ENCODE assay signal across 19 cellular contexts in genomic region chr6:85355816-85356215, GRCh38.
"Had no signal": no experiment of that assay in that cellular context is flagged by ENCODE, and none has a peak within 500 bp of the region (broad histone marks: within the 10 kb centered on the region; RNA-seq: fewer than 3 reads in every experiment).

No MANE protein-coding gene starts in this region.

- H3K4me3 ChIP-seq: dorsolateral prefrontal cortex, lower lobe of right lung, pancreas, sigmoid colon, testis, tibial artery, upper lobe of left lung had no signal

- DNase-seq: dorsolateral prefrontal cortex; effector CD4-positive, alpha-beta T cell; islet precursor cell; left colon; left ventricle myocardium superior; lower lobe of right lung; natural killer cell; pancreas; sigmoid colon; stimulated activated CD4-positive, alpha-beta T cell treated with anti-CD3 and anti-CD28 coated beads, Interleukin-2, amount 100 ng/mL, for 24 hours; stimulated activated CD4-positive, alpha-beta T cell treated with anti-CD3 and anti-CD28 coated beads, Interleukin-4, amount 100 ng/mL, for 24 hours; stimulated activated naive CD8-positive, alpha-beta T cell treated with anti-CD3 and anti-CD28 coated beads, Interleukin-15, Interleukin-2, amounts not matched to agents 100 U/mL and 50 U/mL, for 24 hours; testis; tibial artery; upper lobe of left lung had no signal

- FAIRE-seq: colon, frontal cortex, pancreas, urothelium cell line had no signal

- H3K36me3 ChIP-seq: lower lobe of right lung, neutrophil, pancreas, sigmoid colon, tibial artery, upper lobe of left lung had no signal

- H3K4me1 ChIP-seq: lower lobe of right lung, sigmoid colon, testis, upper lobe of left lung had no signal

- H3K27ac ChIP-seq: dorsolateral prefrontal cortex, lower lobe of right lung, neutrophil, pancreas, sigmoid colon, testis, tibial artery, upper lobe of left lung had no signal

- H3K9me3 ChIP-seq: lower lobe of right lung, neutrophil, pancreas, sigmoid colon, testis, tibial artery, upper lobe of left lung had no signal

- H3K27me3 ChIP-seq: neutrophil, pancreas, sigmoid colon, testis, tibial artery, upper lobe of left lung had no signal
